ENCODE assay signal across 8 cellular contexts in genomic region chr10:14648042-14648765, GRCh38.
DNase-seq lines count a peak whose midpoint lies in the region; ATAC-seq and FAIRE-seq lines count a peak whose summit lies in the region.

No MANE protein-coding gene starts in this region.

- H3K4me1 ChIP-seq in mesodermal cell (ENCODE audit: control insufficient read depth, insufficient read depth, low read length, poor library complexity, severe bottlenecking): peaks cover 38% of the 10 kb centered on the region

- H3K27ac ChIP-seq in mesodermal cell (ENCODE audit: low read depth, low read length, severe bottlenecking): peak overlapping the region; percentile 87

- H3K4me3 ChIP-seq in mesodermal cell (ENCODE audit: extremely low read depth, insufficient read depth, low read length, poor library complexity, severe bottlenecking): no peak overlapping the region

- peak; percentile 64 for DNase-seq in NCI-H2107 treated with DMSO at 0.1 percent for 48 hours (lab: John Stamatoyannopoulos, UW; ENCODE audit: unreplicated experiment)
- DNase-seq in activated CD4-positive, alpha-beta T cell treated with anti-CD3 and anti-CD28 coated beads, Interleukin-2, amount 50 U/mL, for 4 hours: peak; percentile 62 to 71
- peak; percentile 82 for DNase-seq in ecto neural progenitor cell (ENCODE audit: low spot score)
- peak; percentile 48 for DNase-seq in stimulated activated CD8-positive, alpha-beta memory T cell treated with anti-CD3 and anti-CD28 coated beads, Interleukin-12 subunit alpha, Interleukin-12 subunit beta, amount 100 ng/mL, for 4 hours (ENCODE audit: low read depth)
- no peak for DNase-seq in RCC 7860 (ENCODE audit: low spot score)

- H3K36me3 ChIP-seq in mesodermal cell (ENCODE audit: control insufficient read depth, insufficient read depth, low read length): no peaks in the 10 kb centered on the region

- FAIRE-seq in RCC 7860 (lab: Jason Lieb, UNC): no peak

- 39 to 44% methylated on average over 6 to 7 of the region's 14 CpGs for WGBS in mesodermal cell (ENCODE audit: insufficient coverage in 2 of 2), 2 experiments

- ATAC-seq in GM18499 (IDR thresholded peaks at IDR 0.05; ENCODE audit: insufficient read depth, unreplicated experiment) (peak; percentile 74), HG02870 (IDR thresholded peaks at IDR 0.05; ENCODE audit: unreplicated experiment) (peak; percentile 94)

- H3K9me3 ChIP-seq in mesodermal cell (ENCODE audit: control insufficient read depth, low read length): no peaks in the 10 kb centered on the region
